9 cellular contexts compared by ENCODE assay signal in genomic region chr4:156971168-156971601, GRCh38. TPM values are rescaled to one million over a fixed set of nuclear protein-coding genes. Genes with fewer than 3 reads are reported as not detected.
DNase-seq lines count a peak whose midpoint lies in the region; ATAC-seq, FAIRE-seq and TF ChIP-seq lines count a peak whose summit lies in the region.
"Had no signal": no experiment of that assay in that cellular context is flagged by ENCODE, and none has a peak within 500 bp of the region (broad histone marks: within the 10 kb centered on the region; RNA-seq: fewer than 3 reads in every experiment).

No MANE protein-coding gene starts in this region.

- CTCF ChIA-PET in activated naive CD4-positive, alpha-beta T cell treated with anti-CD3 and anti-CD28 coated beads for 36 hours (lab: Charles Lee): no interaction called here

- peak overlapping the region; percentile 41 for H3K4me3 Mint-ChIP-seq in activated naive CD4-positive, alpha-beta T cell treated with anti-CD3 and anti-CD28 coated beads for 36 hours

- no peak for TF ChIP-seq EP300 in stomach (IDR thresholded peaks at IDR 0.05)

- no peak for FAIRE-seq in keratinocyte (lab: Jason Lieb, UNC)
- FAIRE-seq: TTC549 had no signal

- H3K9me1 ChIP-seq in keratinocyte (ENCODE audit: control insufficient read depth, extremely low read depth, insufficient read depth, low read length): no peaks in the 10 kb centered on the region

- peaks cover 12% of the 10 kb centered on the region for H3K4me1 Mint-ChIP-seq in activated naive CD4-positive, alpha-beta T cell treated with anti-CD3 and anti-CD28 coated beads for 36 hours (ENCODE audit: low read depth)

- H3K36me3 ChIP-seq in ascending aorta: no peaks in the 10 kb centered on the region
- H3K36me3 ChIP-seq in keratinocyte (ENCODE audit: control insufficient read depth in 2 of 2, extremely low read depth in 1 of 2, insufficient read depth in 2 of 2, low read length in 2 of 2): no peaks in the 10 kb centered on the region
- no peaks in the 10 kb centered on the region for H3K36me3 ChIP-seq in stomach

- peaks cover 0 to 7% of the 10 kb centered on the region in 2 donors for H3K4me1 ChIP-seq in ascending aorta
- peaks cover 31% of the 10 kb centered on the region for H3K4me1 ChIP-seq in keratinocyte (ENCODE audit: control insufficient read depth, extremely low read depth, insufficient read depth, low read length)
- H3K4me1 ChIP-seq in stomach: peaks cover 15 to 51% (median 34%) of the 10 kb centered on the region in 4 donors

- TF ChIP-seq CTCF in ascending aorta (IDR thresholded peaks at IDR 0.05): peak in 1 of 3 experiments; percentile 3
- no peak for TF ChIP-seq CTCF in keratinocyte (optimal IDR thresholded peaks at IDR 0.05 in 1 of 3, IDR thresholded peaks at IDR 0.05 in 1 of 3, conservative IDR thresholded peaks at IDR 0.05 in 1 of 3; ENCODE audit: extremely low read depth in 1 of 3, insufficient read depth in 2 of 3, low read length in 3 of 3)
- no peak for TF ChIP-seq CTCF in stomach (IDR thresholded peaks at IDR 0.05)

- H3K27ac Mint-ChIP-seq in activated naive CD4-positive, alpha-beta T cell treated with anti-CD3 and anti-CD28 coated beads for 36 hours: no peak overlapping the region

- peak overlapping the region; percentile 98 to 99 for H3K27ac ChIP-seq in ascending aorta
- peak overlapping the region; percentile 84 for H3K27ac ChIP-seq in keratinocyte (ENCODE audit: control insufficient read depth, insufficient read depth, low read length)
- peak overlapping the region; percentile 89 to 97 (median 95) for H3K27ac ChIP-seq in stomach

- intact Hi-C loops in activated naive CD4-positive, alpha-beta T cell treated with anti-CD3 and anti-CD28 coated beads for 36 hours (cut with micrococcal nuclease): loop anchor here (5.0 kb wide), 1 partner anchor 1019 kb away; the partner anchor contains the start of gene CTSO
- intact Hi-C loops in ascending aorta (cut with DNase I) (loop anchor here (2.0 to 10.0 kb wide), 7 partner anchors 24 to 1016 kb away; partner anchors contain the start of genes CTSO and GRIA2), stomach (cut with DNase I; ENCODE audit: low total_unique reads) (no loop called here)

- H3K4me2 ChIP-seq in keratinocyte (ENCODE audit: control insufficient read depth, extremely low read depth, insufficient read depth, low read depth, low read length): peak overlapping the region; percentile 78

- DNase-seq in activated naive CD4-positive, alpha-beta T cell treated with anti-CD3 and anti-CD28 coated beads for 36 hours: no peak
- no peak for DNase-seq in activated naive CD4-positive, alpha-beta T cell treated with anti-CD3 and anti-CD28 coated beads, Interleukin-2, amount 50 U/mL, for 16 hours
- DNase-seq in ascending aorta (ENCODE audit: low spot score in 2 of 2) (peak in 1 of 2 donors; percentile 67), keratinocyte (ENCODE audit: low read depth, low spot score) (no peak), stomach (peak; percentile 34), NCI-H2107 treated with DMSO at 0.1 percent for 48 hours (lab: John Stamatoyannopoulos, UW; ENCODE audit: unreplicated experiment) (no peak), NCI-H1930 (lab: John Stamatoyannopoulos, UW) (no peak)

- H3K27me3 ChIP-seq in ascending aorta (no peaks in the 10 kb centered on the region), keratinocyte (ENCODE audit: control insufficient read depth, extremely low read depth, insufficient read depth, low read length) (no peaks in the 10 kb centered on the region), stomach (no peaks in the 10 kb centered on the region)

- dilution Hi-C loops in keratinocyte (cut with MboI; ENCODE audit: extremely low pct_ligation_motif_present, low sequenced_read_pairs): no loop called here

- peaks cover 5% of the 10 kb centered on the region for H3K9me3 Mint-ChIP-seq in activated naive CD4-positive, alpha-beta T cell treated with anti-CD3 and anti-CD28 coated beads for 36 hours

- H3K79me2 ChIP-seq in keratinocyte (ENCODE audit: control insufficient read depth, insufficient read depth, low read length): peaks cover 45% of the 10 kb centered on the region

- WGBS in stomach, 5 donors: 0 to 5% (median 3%) methylated on average over 13 to 44 of the region's 44 CpGs

- peak overlapping the region; percentile 88 to 93 for H3K4me3 ChIP-seq in ascending aorta
- H3K4me3 ChIP-seq in keratinocyte (ENCODE audit: control insufficient read depth in 2 of 3, extremely low read depth in 1 of 3, insufficient read depth in 2 of 3, low read depth in 1 of 3, low read length in 3 of 3): peak overlapping the region; percentile 76 to 85 (median 80)
- H3K4me3 ChIP-seq in stomach: peak overlapping the region; percentile 62 to 75 (median 72)

- no peaks in the 10 kb centered on the region for H4K20me1 ChIP-seq in keratinocyte (ENCODE audit: control insufficient read depth, extremely low read depth, insufficient read depth, low read length)

- peaks cover 64% of the 10 kb centered on the region for H3K27me3 Mint-ChIP-seq in activated naive CD4-positive, alpha-beta T cell treated with anti-CD3 and anti-CD28 coated beads for 36 hours (ENCODE audit: low read depth)

- H3K9me3 ChIP-seq in ascending aorta (no peaks in the 10 kb centered on the region), keratinocyte (ENCODE audit: control insufficient read depth, low read depth, low read length) (no peaks in the 10 kb centered on the region), stomach (no peaks in the 10 kb centered on the region)

- no peak for ATAC-seq in GM19452 (IDR thresholded peaks at IDR 0.05; ENCODE audit: unreplicated experiment)

- TF ChIP-seq POLR2A in stomach (IDR thresholded peaks at IDR 0.05): no peak

- no peak overlapping the region for H2AFZ ChIP-seq in keratinocyte (ENCODE audit: control insufficient read depth, low read length)

- peaks cover 3% of the 10 kb centered on the region for H3K36me3 Mint-ChIP-seq in activated naive CD4-positive, alpha-beta T cell treated with anti-CD3 and anti-CD28 coated beads for 36 hours (ENCODE audit: low read depth)

- peak overlapping the region; percentile 80 for H3K9ac ChIP-seq in keratinocyte (ENCODE audit: control insufficient read depth, extremely low read depth, insufficient read depth, low read length)

RNA-seq across cellular contexts. Expression of gene PDGFC, which starts 0.4 kb away (rescaled TPM):
- not detected for total RNA-seq in activated naive CD4-positive, alpha-beta T cell treated with anti-CD3 and anti-CD28 coated beads for 36 hours
- total RNA-seq in ascending aorta (21.0 TPM), stomach (10 to 100 TPM in 4 of 5 donors, 1 to 10 TPM in 1; 5.5 to 39.8 (median 14.7) TPM)
- polyA plus RNA-seq in keratinocyte (19.5 to 29.7 TPM (median 28.9 TPM) in 3 replicates), stomach (10 to 100 TPM in 1 of 3 donors, 1 to 10 TPM in 2; 4.9 to 10.8 (median 5.1) TPM)
- 22.1 TPM for polyA plus RNA-seq in keratinocyte (2011; ENCODE audit: low read depth)
- 11.6 and 23.3 TPM in 2 replicates for polyA plus RNA-seq in keratinocyte (2011; cell fraction: cytosol; rRNA removed)
- 34.6 and 37.1 TPM in 2 replicates for polyA plus RNA-seq in keratinocyte (2011; cell fraction: nucleus; rRNA removed)
- polyA plus RNA-seq in keratinocyte (2012; ENCODE audit: low replicate concordance): 12.8 and 36.2 TPM in 2 replicates
- 30.0 to 73.6 TPM (median 44.4 TPM) in 3 replicates for polyA minus RNA-seq in keratinocyte
- 24.0 TPM for polyA minus RNA-seq in keratinocyte (2011; cell fraction: cytosol; rRNA and poly(A)+ RNA removed)
- polyA minus RNA-seq in keratinocyte (2011; cell fraction: nucleus; rRNA and poly(A)+ RNA removed): 35.7 and 84.4 TPM in 2 replicates

Comparison
In these comparisons a context has a peak if more than half of its experiments do, and no peak if none do; other contexts are left out.
1. RNA of gene PDGFC, which starts 0.4 kb away (total RNA-seq): 21.0 TPM in ascending aorta (single experiment) and 5.5 to 39.8 TPM in stomach; not detected in activated naive CD4-positive, alpha-beta T cell treated with anti-CD3 and anti-CD28 coated beads for 36 hours; every median in the first group is over 4 times any median in the second.
2. Peak in every context shown above with its lines, with median percentiles within 50 percentile points of each other: H3K27ac ChIP-seq and H3K4me3 ChIP-seq.